ENCODE assay signal across 32 cellular contexts in genomic region chr22:20414059-20414440, GRCh38.
"Had no signal": no experiment of that assay in that cellular context is flagged by ENCODE, and none has a peak within 500 bp of the region (broad histone marks: within the 10 kb centered on the region; RNA-seq: fewer than 3 reads in every experiment).

No MANE protein-coding gene starts in this region.

- H3K36me3 ChIP-seq: brain microvascular endothelial cell, breast epithelium had no signal

- H3K4me3 Mint-ChIP-seq: activated B cell treated with CpG ODN at 0.5 μM for 24 hours; activated CD4-positive, alpha-beta memory T cell treated with anti-CD3 and anti-CD28 coated beads for 36 hours; activated CD4-positive, alpha-beta T cell treated with anti-CD3 and anti-CD28 coated beads, Interleukin-2, amount 10 ng/mL, durations not matched to agents 24 days and 14 days; activated CD8-positive, alpha-beta memory T cell treated with anti-CD3 and anti-CD28 coated beads, Interleukin-2, amount 10 ng/mL, durations not matched to agents 7 days and 5 days; activated CD8-positive, alpha-beta T cell treated with anti-CD3 and anti-CD28 coated beads, Interleukin-2, amount 10 ng/mL, durations not matched to agents 7 days and 5 days; activated naive CD4-positive, alpha-beta T cell treated with anti-CD3 and anti-CD28 coated beads, Interleukin-2, amount 10 ng/mL, durations not matched to agents 7 days and 5 days; activated naive CD4-positive, alpha-beta T cell treated with anti-CD3 and anti-CD28 coated beads, Interleukin-2, amount 50 U/mL, for 24 hours; activated naive CD8-positive, alpha-beta T cell; activated naive CD8-positive, alpha-beta T cell treated with anti-CD3 and anti-CD28 coated beads, Interleukin-2, amount 10 ng/mL, durations not matched to agents 7 days and 5 days; activated naive CD8-positive, alpha-beta T cell treated with anti-CD3 and anti-CD28 coated beads, Interleukin-2, amount 50 U/mL, for 24 hours; activated T-cell treated with anti-CD3 and anti-CD28 coated beads, Interleukin-2, amount 50 U/mL, for 24 hours; T-cell; T-helper 2 cell treated with Interferon-gamma antibody and Interleukin-4, amounts not matched to agents 5 μg/mL and 100 μg/mL, for 36 hours had no signal

- H3K9me3 ChIP-seq: body of pancreas, breast epithelium had no signal

- H3K36me3 Mint-ChIP-seq: activated CD4-positive, alpha-beta memory T cell treated with anti-CD3 and anti-CD28 coated beads for 36 hours; activated CD8-positive, alpha-beta memory T cell treated with anti-CD3 and anti-CD28 coated beads, Interleukin-2, amount 10 ng/mL, durations not matched to agents 7 days and 5 days; activated naive CD4-positive, alpha-beta T cell treated with anti-CD3 and anti-CD28 coated beads, Interleukin-2, amount 10 ng/mL, durations not matched to agents 7 days and 5 days; activated naive CD4-positive, alpha-beta T cell treated with anti-CD3 and anti-CD28 coated beads, Interleukin-2, amount 50 U/mL, for 24 hours; activated naive CD8-positive, alpha-beta T cell; activated naive CD8-positive, alpha-beta T cell treated with anti-CD3 and anti-CD28 coated beads, Interleukin-2, amount 10 ng/mL, durations not matched to agents 7 days and 5 days; T-cell had no signal

- DNase-seq: activated B cell treated with CpG ODN at 0.5 μM for 24 hours; activated CD4-positive, alpha-beta memory T cell treated with anti-CD3 and anti-CD28 coated beads for 36 hours; activated CD4-positive, alpha-beta T cell treated with anti-CD3 and anti-CD28 coated beads for 4 hours; activated CD4-positive, alpha-beta T cell treated with anti-CD3 and anti-CD28 coated beads, Interleukin-2, amount 10 ng/mL, durations not matched to agents 24 days and 14 days; activated CD4-positive, alpha-beta T cell treated with anti-CD3 and anti-CD28 coated beads, Interleukin-2, amount 50 U/mL, for 1 hour; activated CD4-positive, alpha-beta T cell treated with anti-CD3 and anti-CD28 coated beads, Interleukin-2, amount 50 U/mL, for 4 hours; activated CD4-positive, CD25-positive, alpha-beta regulatory T cell treated with anti-CD3 and anti-CD28 coated beads, Interleukin-2, amount 50 U/mL, for 72 hours; activated CD8-positive, alpha-beta memory T cell treated with anti-CD3 and anti-CD28 coated beads for 24 hours; activated CD8-positive, alpha-beta memory T cell treated with anti-CD3 and anti-CD28 coated beads, Interleukin-2, amount 10 ng/mL, durations not matched to agents 7 days and 5 days; activated CD8-positive, alpha-beta memory T cell treated with anti-CD3 and anti-CD28 coated beads, Interleukin-2, amount 50 U/mL, for 48 hours; activated CD8-positive, alpha-beta T cell treated with anti-CD3 and anti-CD28 coated beads, Interleukin-2, amount 10 ng/mL, durations not matched to agents 7 days and 5 days; activated effector memory CD4-positive, alpha-beta T cell treated with Interleukin-2 at 50 U/mL for 16 hours; activated gamma-delta T cell; activated naive CD4-positive, alpha-beta T cell treated with anti-CD3 and anti-CD28 coated beads, Interleukin-2, amount 10 ng/mL, durations not matched to agents 7 days and 5 days; activated naive CD4-positive, alpha-beta T cell treated with Interleukin-2 at 50 U/mL for 16 hours; activated naive CD8-positive, alpha-beta T cell treated with anti-CD3 and anti-CD28 coated beads, Interleukin-2, amount 10 ng/mL, durations not matched to agents 7 days and 5 days; activated naive CD8-positive, alpha-beta T cell treated with anti-CD3 and anti-CD28 coated beads, Interleukin-2, amount 50 U/mL, for 24 hours; activated T-cell treated with anti-CD3 and anti-CD28 coated beads, Interleukin-2, amount 50 U/mL, for 24 hours; activated T-cell treated with anti-CD3 and anti-CD28 coated beads, Interleukin-2, amount 50 U/mL, for 48 hours; amniotic stem cell; body of pancreas; brain microvascular endothelial cell; central memory CD4-positive, alpha-beta T cell; T-cell; T-helper 2 cell; T-helper 9 cell had no signal

- H3K9me3 Mint-ChIP-seq: activated B cell treated with CpG ODN at 0.5 μM for 24 hours; activated CD4-positive, alpha-beta memory T cell treated with anti-CD3 and anti-CD28 coated beads for 36 hours; activated CD4-positive, alpha-beta T cell treated with anti-CD3 and anti-CD28 coated beads, Interleukin-2, amount 10 ng/mL, durations not matched to agents 24 days and 14 days; activated naive CD4-positive, alpha-beta T cell treated with anti-CD3 and anti-CD28 coated beads, Interleukin-2, amount 10 ng/mL, durations not matched to agents 7 days and 5 days; activated naive CD4-positive, alpha-beta T cell treated with anti-CD3 and anti-CD28 coated beads, Interleukin-2, amount 50 U/mL, for 24 hours; activated naive CD8-positive, alpha-beta T cell treated with anti-CD3 and anti-CD28 coated beads, Interleukin-2, amount 10 ng/mL, durations not matched to agents 7 days and 5 days; activated naive CD8-positive, alpha-beta T cell treated with anti-CD3 and anti-CD28 coated beads, Interleukin-2, amount 50 U/mL, for 24 hours; activated T-cell treated with anti-CD3 and anti-CD28 coated beads, Interleukin-2, amount 50 U/mL, for 24 hours; activated T-helper 2 cell treated with anti-CD3 and anti-CD28 coated beads, Interferon-gamma antibody, Interleukin-2, Interleukin-4, amounts not matched to agents 10 μg/mL and 5 μg/mL and 100 μg/mL, durations not matched to agents 14 hours and 24 hours and 36 hours; T-cell; T-helper 2 cell treated with Interferon-gamma antibody and Interleukin-4, amounts not matched to agents 5 μg/mL and 100 μg/mL, for 36 hours had no signal

- H3K27me3 ChIP-seq: body of pancreas, brain microvascular endothelial cell, breast epithelium had no signal

- H3K27ac ChIP-seq: body of pancreas, brain microvascular endothelial cell, breast epithelium, VCaP had no signal

- H3K27ac Mint-ChIP-seq: activated B cell treated with CpG ODN at 0.5 μM for 24 hours; activated CD4-positive, alpha-beta memory T cell treated with anti-CD3 and anti-CD28 coated beads for 36 hours; activated CD4-positive, alpha-beta T cell treated with anti-CD3 and anti-CD28 coated beads, Interleukin-2, amount 10 ng/mL, durations not matched to agents 24 days and 14 days; activated CD8-positive, alpha-beta memory T cell treated with anti-CD3 and anti-CD28 coated beads, Interleukin-2, amount 10 ng/mL, durations not matched to agents 7 days and 5 days; activated CD8-positive, alpha-beta T cell treated with anti-CD3 and anti-CD28 coated beads, Interleukin-2, amount 10 ng/mL, durations not matched to agents 7 days and 5 days; activated naive CD4-positive, alpha-beta T cell treated with anti-CD3 and anti-CD28 coated beads, Interleukin-2, amount 10 ng/mL, durations not matched to agents 7 days and 5 days; activated naive CD4-positive, alpha-beta T cell treated with anti-CD3 and anti-CD28 coated beads, Interleukin-2, amount 50 U/mL, for 24 hours; activated naive CD8-positive, alpha-beta T cell; activated naive CD8-positive, alpha-beta T cell treated with anti-CD3 and anti-CD28 coated beads, Interleukin-2, amount 10 ng/mL, durations not matched to agents 7 days and 5 days; activated naive CD8-positive, alpha-beta T cell treated with anti-CD3 and anti-CD28 coated beads, Interleukin-2, amount 50 U/mL, for 24 hours; activated T-cell treated with anti-CD3 and anti-CD28 coated beads, Interleukin-2, amount 50 U/mL, for 24 hours; activated T-helper 2 cell treated with anti-CD3 and anti-CD28 coated beads, Interferon-gamma antibody, Interleukin-2, Interleukin-4, amounts not matched to agents 10 μg/mL and 5 μg/mL and 100 μg/mL, durations not matched to agents 14 hours and 24 hours and 36 hours; T-cell; T-helper 2 cell treated with Interferon-gamma antibody and Interleukin-4, amounts not matched to agents 5 μg/mL and 100 μg/mL, for 36 hours had no signal

- H3K27me3 Mint-ChIP-seq: activated naive CD4-positive, alpha-beta T cell treated with anti-CD3 and anti-CD28 coated beads, Interleukin-2, amount 50 U/mL, for 24 hours; activated naive CD8-positive, alpha-beta T cell; activated T-cell treated with anti-CD3 and anti-CD28 coated beads, Interleukin-2, amount 50 U/mL, for 24 hours had no signal

- H3K4me1 Mint-ChIP-seq: activated naive CD4-positive, alpha-beta T cell treated with anti-CD3 and anti-CD28 coated beads, Interleukin-2, amount 50 U/mL, for 24 hours; activated naive CD8-positive, alpha-beta T cell treated with anti-CD3 and anti-CD28 coated beads, Interleukin-2, amount 10 ng/mL, durations not matched to agents 7 days and 5 days; activated naive CD8-positive, alpha-beta T cell treated with anti-CD3 and anti-CD28 coated beads, Interleukin-2, amount 50 U/mL, for 24 hours had no signal

- ATAC-seq: activated CD8-positive, alpha-beta memory T cell treated with anti-CD3 and anti-CD28 coated beads, Interleukin-2, amount 10 ng/mL, durations not matched to agents 7 days and 5 days; activated CD8-positive, alpha-beta T cell treated with anti-CD3 and anti-CD28 coated beads, Interleukin-2, amount 10 ng/mL, durations not matched to agents 7 days and 5 days; activated naive CD8-positive, alpha-beta T cell treated with anti-CD3 and anti-CD28 coated beads, Interleukin-2, amount 50 U/mL, for 24 hours; body of pancreas; T-cell had no signal

- H3K4me3 ChIP-seq: body of pancreas, breast epithelium had no signal
